30 cellular contexts compared by ENCODE assay signal in genomic region chr1:240821925-240822324, GRCh38.
DNase-seq lines count a peak whose midpoint lies in the region; ATAC-seq, FAIRE-seq and TF ChIP-seq lines count a peak whose summit lies in the region.
"Had no signal": no experiment of that assay in that cellular context is flagged by ENCODE, and none has a peak within 500 bp of the region (broad histone marks: within the 10 kb centered on the region; RNA-seq: fewer than 3 reads in every experiment).

No MANE protein-coding gene starts in this region.

- no peak for TF ChIP-seq CTCF in HEK293 (tag by site-specific recombination; IDR thresholded peaks at IDR 0.05)
- TF ChIP-seq CTCF in K562 (IDR thresholded peaks at IDR 0.05 in 2 of 3, conservative IDR thresholded peaks at IDR 0.05 in 1 of 3; ENCODE audit: insufficient read depth in 2 of 3, low read depth in 1 of 3, low read length in 3 of 3) = no peak

- H4K20me1 ChIP-seq in K562 (replicated peaks; ENCODE audit: control insufficient read depth, insufficient read depth, low read length) = no peaks in the 10 kb centered on the region
- H4K20me1 ChIP-seq: BLaER1; BLaER1 treated with 17β-estradiol and CSF1 and Interleukin-3, amounts not matched to agents 10 nM and 100 nM had no signal

- H3K27ac ChIP-seq in HEK293 (ENCODE audit: extremely low read depth, low read depth, low read length) (no peak overlapping the region), K562 (ENCODE audit: extremely low read depth, low read depth, low read length) (no peak overlapping the region)
- H3K27ac ChIP-seq: 22Rv1; A549; BLaER1; BLaER1 treated with 17β-estradiol and CSF1 and Interleukin-3, amounts not matched to agents 10 nM and 100 nM; C4-2B had no signal

- H3K4me1 ChIP-seq in HEK293 (ENCODE audit: control insufficient read depth, insufficient read depth, low read length) (no peaks in the 10 kb centered on the region), K562 (replicated peaks in 1 of 2; ENCODE audit: control insufficient read depth in 2 of 2, insufficient read depth in 2 of 2, low read length in 2 of 2) (no peaks in the 10 kb centered on the region)
- H3K4me1 ChIP-seq: A549, BE2C, Caco-2 had no signal

- in situ Hi-C loops in K562 (cut with MboI) = no loop called here

- no peaks in the 10 kb centered on the region for H3K9me1 ChIP-seq in K562 (ENCODE audit: control insufficient read depth, insufficient read depth, low read length)

- H3K27me3 ChIP-seq in K562 (ENCODE audit: control insufficient read depth in 2 of 2, insufficient read depth in 2 of 2, low read length in 2 of 2) = no peaks in the 10 kb centered on the region
- H3K27me3 ChIP-seq: BE2C; BLaER1; BLaER1 treated with 17β-estradiol and CSF1 and Interleukin-3, amounts not matched to agents 10 nM and 100 nM had no signal

- no peaks in the 10 kb centered on the region for H3K79me2 ChIP-seq in K562 (ENCODE audit: control insufficient read depth, insufficient read depth, low read length)

- no peak for TF ChIP-seq RAD21 in K562 (CRISPR knock-in tag; conservative IDR thresholded peaks at IDR 0.05 in 1 of 2, IDR thresholded peaks at IDR 0.05 in 1 of 2)

- H3K36me3 ChIP-seq in HEK293 (ENCODE audit: control insufficient read depth in 2 of 2, insufficient read depth in 1 of 2, low read length in 2 of 2) (no peaks in the 10 kb centered on the region), K562 (ENCODE audit: control insufficient read depth, insufficient read depth, low read length) (no peaks in the 10 kb centered on the region)
- H3K36me3 ChIP-seq: BE2C; BLaER1; BLaER1 treated with 17β-estradiol and CSF1 and Interleukin-3, amounts not matched to agents 10 nM and 100 nM had no signal

- WGBS in K562 (ENCODE audit: insufficient coverage, low coverage, missing lambda C conversion rate) = 0% methylated on average over 2 of the region's 2 CpGs

- H3K9me3 ChIP-seq in HEK293 (ENCODE audit: control insufficient read depth, insufficient read depth, low read depth, low read length) (no peaks in the 10 kb centered on the region), K562 (replicated peaks; ENCODE audit: control insufficient read depth, insufficient read depth, low read depth, low read length) (no peaks in the 10 kb centered on the region)
- H3K9me3 ChIP-seq: A549, BE2C, BLaER1, Caco-2 had no signal

- CTCF ChIA-PET in HEK293 (lab: Yijun Ruan, JAX) (no interaction called here), K562 (lab: Yijun Ruan, JAX; ENCODE audit: low intra/inter-chr PET ratio) (no interaction called here), HEK293T (lab: Yijun Ruan, JAX) (no interaction called here)

- no peak for TF ChIP-seq POLR2A in K562 (conservative IDR thresholded peaks at IDR 0.05)

- no peak for ATAC-seq in K562
- ATAC-seq in HG03108 (IDR thresholded peaks at IDR 0.05; ENCODE audit: unreplicated experiment) = no peak
- ATAC-seq: A549; CD8-positive, alpha-beta T cell had no signal

- no peak for FAIRE-seq in K562 (lab: Jason Lieb, UNC)
- FAIRE-seq: A204.1, A549 had no signal

- no peak overlapping the region for H3K4me3 ChIP-seq in HEK293 (ENCODE audit: low read depth, low read length)
- no peak overlapping the region for H3K4me3 ChIP-seq in K562
- H3K4me3 ChIP-seq: A549; BLaER1; BLaER1 treated with 17β-estradiol and CSF1 and Interleukin-3, amounts not matched to agents 10 nM and 100 nM had no signal

- DNase-seq in K562 (ENCODE audit: extremely low read depth in 1 of 4, low spot score in 3 of 4) = no peak
- no peak for DNase-seq in HEK293T (ENCODE audit: extremely low spot score)
- DNase-seq: 8988T; ACHN; AML-193; BE2C; C1 segment of cervical spinal cord; Caco-2; Calu3; CD4-positive, alpha-beta memory T cell; CD4-positive, alpha-beta T cell; CD4-positive, CD25-positive, alpha-beta regulatory T cell; CD8-positive, alpha-beta memory T cell; CD8-positive, alpha-beta T cell; COR-L47; DMS 273 treated with DMSO at 0.1 percent for 48 hours; DMS153; DMS53; DMS79; DMS79 treated with DMSO at 0.1 percent for 48 hours; DND-41; EL had no signal

- intact Hi-C loops in K562 (cut with micrococcal nuclease) = no loop called here

- no TSS peak for BruUV-seq in K562 (replicated peaks; lab: Mats Ljungman, UMichigan)

- TF ChIP-seq EP300 in K562 (IDR thresholded peaks at IDR 0.05; ENCODE audit: low read length) = no peak

- no peak overlapping the region for H3K4me2 ChIP-seq in K562 (ENCODE audit: insufficient read depth, low read length)
- H3K4me2 ChIP-seq: A549; BLaER1; BLaER1 treated with 17β-estradiol and CSF1 and Interleukin-3, amounts not matched to agents 10 nM and 100 nM had no signal

- no peak overlapping the region for H2AFZ ChIP-seq in K562 (ENCODE audit: low read depth, low read length)

- POLR2A ChIA-PET in HEK293 (lab: Yijun Ruan, JAX) = no interaction called here
- POLR2A ChIA-PET in K562 (lab: Yijun Ruan, JAX) = no interaction called here
- POLR2A ChIA-PET in HEK293T (lab: Yijun Ruan, JAX) = no interaction called here

- no peak overlapping the region for H3K9ac ChIP-seq in K562 (ENCODE audit: insufficient read depth in 1 of 2, low read depth in 2 of 2, low read length in 2 of 2)
- H3K9ac ChIP-seq: BLaER1; BLaER1 treated with 17β-estradiol and CSF1 and Interleukin-3, amounts not matched to agents 10 nM and 100 nM had no signal

TF ChIP-seq in HEK293, 187 proteins besides CTCF, POLR2A, EP300 and RAD21:
- TF ChIP-seq ZNF529 (tag by site-specific recombination; IDR thresholded peaks at IDR 0.05; ENCODE audit: insufficient replicate concordance) (no peak), ZNF10 (tag by site-specific recombination; IDR thresholded peaks at IDR 0.05) (peak; percentile 94)

TF ChIP-seq in K562, 482 proteins besides CTCF, POLR2A, EP300 and RAD21:
- no peak for TF ChIP-seq TAF15 (IDR thresholded peaks at IDR 0.05; ENCODE audit: low read depth, low read length)
- TF ChIP-seq ZNF134 (CRISPR knock-in tag; conservative IDR thresholded peaks at IDR 0.05) = peak; percentile 63

TF ChIP-seq in HEK293T, 16 proteins besides CTCF, POLR2A, EP300 and RAD21:
- TF ChIP-seq ELF4 (IDR thresholded peaks at IDR 0.05) (no peak), BHLHE40 (IDR thresholded peaks at IDR 0.05; ENCODE audit: borderline replicate concordance) (no peak), NFRKB (IDR thresholded peaks at IDR 0.05) (no peak), ARNT (IDR thresholded peaks at IDR 0.05) (no peak), SP1 (IDR thresholded peaks at IDR 0.05) (no peak), FOXK2 (IDR thresholded peaks at IDR 0.05) (no peak), PKNOX1 (IDR thresholded peaks at IDR 0.05) (no peak), ZNF384 (IDR thresholded peaks at IDR 0.05) (no peak), LEF1 (IDR thresholded peaks at IDR 0.05; ENCODE audit: borderline replicate concordance) (no peak), TARDBP (IDR thresholded peaks at IDR 0.05) (no peak)
